ENCODE assay signal across 13 cellular contexts in genomic region chr12:13223176-13223806, GRCh38. TPM values are rescaled to one million over a fixed set of nuclear protein-coding genes. Genes with fewer than 3 reads are reported as not detected.
DNase-seq lines count a peak whose midpoint lies in the region; FAIRE-seq and TF ChIP-seq lines count a peak whose summit lies in the region.
"Had no signal": no experiment of that assay in that cellular context is flagged by ENCODE, and none has a peak within 500 bp of the region (broad histone marks: within the 10 kb centered on the region; RNA-seq: fewer than 3 reads in every experiment).

No MANE protein-coding gene starts in this region.

- peak overlapping the region; percentile 65 for H3K4me2 ChIP-seq in GM23248 (ENCODE audit: unreplicated experiment)

- peaks cover 71% of the 10 kb centered on the region for H3F3A ChIP-seq in GM23248 (ENCODE audit: insufficient read depth)

- H3K9me2 ChIP-seq in GM23248 (ENCODE audit: insufficient read depth): no peaks in the 10 kb centered on the region

- H3K27ac ChIP-seq in GM23248 (peak overlapping the region; percentile 88), SJCRH30 (peak overlapping the region; percentile 49), caudate nucleus (ENCODE audit: low read depth, low read length) (no peak overlapping the region)

- no peaks in the 10 kb centered on the region for H4K20me1 ChIP-seq in GM23248 (ENCODE audit: insufficient read depth)

- in situ Hi-C loops in GM23248 (cut with MboI): loop anchor here (10.0 kb wide), 1 partner anchor 308 kb away; no protein-coding TSS in a partner anchor

- H3K4me1 ChIP-seq in GM23248 (ENCODE audit: insufficient read depth) (peaks cover 68% of the 10 kb centered on the region), SJCRH30 (peaks cover 25% of the 10 kb centered on the region)

- peaks cover 3% of the 10 kb centered on the region for H3K36me3 ChIP-seq in GM23248 (ENCODE audit: low read depth)
- H3K36me3 ChIP-seq in SJCRH30: no peaks in the 10 kb centered on the region

- FAIRE-seq in frontal cortex (lab: Jason Lieb, UNC): no peak
- no peak for FAIRE-seq in GM12891 (lab: Jason Lieb, UNC)
- FAIRE-seq: islet of Langerhans had no signal

- H3K27ac Mint-ChIP-seq in activated T-helper 1 cell treated with anti-CD3 and anti-CD28 coated beads, Interleukin-12 subunit alpha, Interleukin-12 subunit beta, Interleukin-2, Interleukin-4 antibody, amounts not matched to agents 30 ng/mL and 10 ng/mL and 1 ng/mL, durations not matched to agents 14 hours and 24 hours and 36 hours: no peak overlapping the region
- H3K27ac Mint-ChIP-seq: activated T-cell treated with anti-CD3 and anti-CD28 coated beads, Interleukin-2, amount 50 U/mL, for 24 hours had no signal

- no peak for TF ChIP-seq POLR2A in GM12891 (IDR thresholded peaks at IDR 0.05; ENCODE audit: low read depth, low read length)

- no peaks in the 10 kb centered on the region for H3K9me3 ChIP-seq in GM23248 (ENCODE audit: low read depth)
- H3K9me3 ChIP-seq in SJCRH30 (replicated peaks): no peaks in the 10 kb centered on the region

- H3K4me3 ChIP-seq in GM23248 (peak overlapping the region; percentile 20; the same call in 1 of the 2 replicates), SJCRH30 (no peak overlapping the region), fibroblast of the aortic adventitia (ENCODE audit: low read depth, low read length) (no peak overlapping the region)

- no peaks in the 10 kb centered on the region for H3K79me2 ChIP-seq in GM23248 (ENCODE audit: insufficient read depth)

- H2AFZ ChIP-seq in GM23248: no peak overlapping the region

- peak; percentile 44 for DNase-seq in A172 (ENCODE audit: low spot score)
- peak; percentile 88 for DNase-seq in GM23248
- peak; percentile 67 to 80 for DNase-seq in SJCRH30
- DNase-seq in fibroblast of the aortic adventitia (ENCODE audit: low read depth): peak; percentile 75
- DNase-seq in frontal cortex (ENCODE audit: low spot score in 2 of 2): no peak
- no peak for DNase-seq in activated T-helper 1 cell treated with anti-CD3 and anti-CD28 coated beads, Interleukin-12 subunit alpha, Interleukin-12 subunit beta, Interleukin-2, Interleukin-4 antibody, amounts not matched to agents 30 ng/mL and 10 ng/mL and 1 ng/mL, durations not matched to agents 14 hours and 24 hours and 36 hours (ENCODE audit: low spot score)
- no peak for DNase-seq in caudate nucleus (lab: John Stamatoyannopoulos, UW)
- no peak for DNase-seq in GM12891 (ENCODE audit: insufficient read length, low spot score)
- DNase-seq: activated T-cell treated with anti-CD3 and anti-CD28 coated beads, Interleukin-2, amount 50 U/mL, for 24 hours; CD4-positive, CD25-positive, alpha-beta regulatory T cell; dermis blood vessel endothelial cell; stimulated activated CD4-positive, alpha-beta T cell treated with anti-CD3 and anti-CD28 coated beads, Interleukin-4, amount 100 ng/mL, for 4 hours had no signal

- TF ChIP-seq CTCF in fibroblast of the aortic adventitia (IDR thresholded peaks at IDR 0.05; ENCODE audit: insufficient read depth, low read length): no peak

- H3K9ac ChIP-seq in GM23248: peak overlapping the region; percentile 61

- no peaks in the 10 kb centered on the region for H3K9me3 Mint-ChIP-seq in activated T-helper 1 cell treated with anti-CD3 and anti-CD28 coated beads, Interleukin-12 subunit alpha, Interleukin-12 subunit beta, Interleukin-2, Interleukin-4 antibody, amounts not matched to agents 30 ng/mL and 10 ng/mL and 1 ng/mL, durations not matched to agents 14 hours and 24 hours and 36 hours
- H3K9me3 Mint-ChIP-seq: activated T-cell treated with anti-CD3 and anti-CD28 coated beads, Interleukin-2, amount 50 U/mL, for 24 hours had no signal

- peaks cover 34% of the 10 kb centered on the region for H3K27me3 Mint-ChIP-seq in activated T-helper 1 cell treated with anti-CD3 and anti-CD28 coated beads, Interleukin-12 subunit alpha, Interleukin-12 subunit beta, Interleukin-2, Interleukin-4 antibody, amounts not matched to agents 30 ng/mL and 10 ng/mL and 1 ng/mL, durations not matched to agents 14 hours and 24 hours and 36 hours (ENCODE audit: insufficient read depth)

- H3K36me3 Mint-ChIP-seq in activated T-helper 1 cell treated with anti-CD3 and anti-CD28 coated beads, Interleukin-12 subunit alpha, Interleukin-12 subunit beta, Interleukin-2, Interleukin-4 antibody, amounts not matched to agents 30 ng/mL and 10 ng/mL and 1 ng/mL, durations not matched to agents 14 hours and 24 hours and 36 hours (ENCODE audit: low read depth): no peaks in the 10 kb centered on the region
- H3K36me3 Mint-ChIP-seq: CD4-positive, CD25-positive, alpha-beta regulatory T cell had no signal

- no peaks in the 10 kb centered on the region for H3K4me1 Mint-ChIP-seq in activated T-helper 1 cell treated with anti-CD3 and anti-CD28 coated beads, Interleukin-12 subunit alpha, Interleukin-12 subunit beta, Interleukin-2, Interleukin-4 antibody, amounts not matched to agents 30 ng/mL and 10 ng/mL and 1 ng/mL, durations not matched to agents 14 hours and 24 hours and 36 hours (ENCODE audit: low read depth)
- H3K4me1 Mint-ChIP-seq: CD4-positive, CD25-positive, alpha-beta regulatory T cell had no signal

- no peaks in the 10 kb centered on the region for H3K27me3 ChIP-seq in GM23248 (replicated peaks; ENCODE audit: insufficient read depth)
- H3K27me3 ChIP-seq in SJCRH30: no peaks in the 10 kb centered on the region

- 23 to 25% methylated on average over 5 of the region's 5 CpGs for WGBS in GM23248 (ENCODE audit: low coverage in 1 of 2, low lambda C conversion rate in 2 of 2, missing lambda C conversion rate in 2 of 2), 2 experiments

- intact Hi-C loops in activated T-helper 1 cell treated with anti-CD3 and anti-CD28 coated beads, Interleukin-12 subunit alpha, Interleukin-12 subunit beta, Interleukin-2, Interleukin-4 antibody, amounts not matched to agents 30 ng/mL and 10 ng/mL and 1 ng/mL, durations not matched to agents 14 hours and 24 hours and 36 hours (cut with micrococcal nuclease): no loop called here

- no peak overlapping the region for H3K4me3 Mint-ChIP-seq in activated T-helper 1 cell treated with anti-CD3 and anti-CD28 coated beads, Interleukin-12 subunit alpha, Interleukin-12 subunit beta, Interleukin-2, Interleukin-4 antibody, amounts not matched to agents 30 ng/mL and 10 ng/mL and 1 ng/mL, durations not matched to agents 14 hours and 24 hours and 36 hours
- H3K4me3 Mint-ChIP-seq: activated T-cell treated with anti-CD3 and anti-CD28 coated beads, Interleukin-2, amount 50 U/mL, for 24 hours; CD4-positive, CD25-positive, alpha-beta regulatory T cell had no signal

TF ChIP-seq in GM12891, 5 proteins besides CTCF, POLR2A, EP300 and RAD21:
- no peak for TF ChIP-seq PAX5 (IDR thresholded peaks at IDR 0.05; ENCODE audit: insufficient read depth, low read length, severe bottlenecking)
- no peak for TF ChIP-seq POU2F2 (IDR thresholded peaks at IDR 0.05; ENCODE audit: low read depth, low read length)
- TF ChIP-seq POLR2AphosphoS5 (IDR thresholded peaks at IDR 0.05; ENCODE audit: low read depth, low read length): no peak
- TF ChIP-seq TAF1 (IDR thresholded peaks at IDR 0.05; ENCODE audit: low read depth, low read length): no peak
- TF ChIP-seq SPI1 (IDR thresholded peaks at IDR 0.05; ENCODE audit: low read depth, low read length): no peak

RNA-seq across cellular contexts. Expression of gene EMP1, which starts 26.8 kb away (rescaled TPM):
- 28.7 and 41.0 TPM in 2 replicates for total RNA-seq in A172 (2014; rRNA removed; shearing (Covaris generic))
- 631 and 744 TPM in 2 replicates for total RNA-seq in GM23248 (2014; rRNA removed; shearing (Covaris generic))
- polyA plus RNA-seq in GM23248 (2016; fragmentation: Nextera tagmentation; extraction: Ambion mirVana): 496 and 518 TPM in 2 replicates
- total RNA-seq in SJCRH30 (2014; rRNA removed; shearing (Covaris generic)): 3.4 and 7.5 TPM in 2 replicates
- 19.1 and 244 TPM in 2 replicates for total RNA-seq in fibroblast of the aortic adventitia (ENCODE audit: low replicate concordance)
- 2.4 TPM for total RNA-seq in frontal cortex
- 29.6 and 33.6 TPM in 2 replicates for total RNA-seq in activated T-helper 1 cell treated with anti-CD3 and anti-CD28 coated beads, Interleukin-12 subunit alpha, Interleukin-12 subunit beta, Interleukin-2, Interleukin-4 antibody, amounts not matched to agents 30 ng/mL and 10 ng/mL and 1 ng/mL, durations not matched to agents 14 hours and 24 hours and 36 hours
- polyA plus RNA-seq in GM12891 (2012; ENCODE audit: low read depth, missing spikeins): 0.44 TPM

Comparison
In these comparisons a context has a peak if more than half of its experiments do, and no peak if none do; other contexts are left out.
1. DNase-seq: peak in A172 (single experiment), GM23248 (single experiment), SJCRH30 (2 of 2) and fibroblast of the aortic adventitia (single experiment); none in frontal cortex (0 of 2), activated T-helper 1 cell treated with anti-CD3 and anti-CD28 coated beads, Interleukin-12 subunit alpha, Interleukin-12 subunit beta, Interleukin-2, Interleukin-4 antibody, amounts not matched to agents 30 ng/mL and 10 ng/mL and 1 ng/mL, durations not matched to agents 14 hours and 24 hours and 36 hours (single experiment), caudate nucleus (0 of 61) and GM12891 (single experiment).